ENCODE assay signal across 10 cellular contexts in the genomic region with DNA sequence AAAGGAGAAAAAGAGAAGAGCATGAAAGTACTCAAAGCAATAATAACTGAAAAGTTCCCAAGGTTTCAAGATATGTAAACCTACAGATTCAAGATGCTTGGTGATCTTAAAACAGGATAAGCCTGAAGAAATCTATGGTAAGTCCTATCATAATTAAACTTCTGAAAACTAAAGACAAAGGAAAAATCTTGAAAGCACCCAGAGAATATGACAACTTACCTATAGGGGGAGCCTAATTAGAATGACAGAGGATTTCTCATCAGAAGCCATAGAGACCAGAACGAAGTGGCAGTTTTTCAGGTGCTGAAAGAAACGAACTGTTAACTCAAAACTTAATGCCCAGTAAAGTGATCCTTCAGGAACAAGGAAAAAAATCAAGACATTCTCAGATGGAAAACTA. TPM values are rescaled to one million over a fixed set of nuclear protein-coding genes. Genes with fewer than 3 reads are reported as not detected.
DNase-seq lines count a peak whose midpoint lies in the region; ATAC-seq and TF ChIP-seq lines count a peak whose summit lies in the region.
"Had no signal": no experiment of that assay in that cellular context is flagged by ENCODE, and none has a peak within 500 bp of the region (broad histone marks: within the 10 kb centered on the region; RNA-seq: fewer than 3 reads in every experiment).

No MANE protein-coding gene starts in this region.

- POLR2A ChIA-PET in BJ (lab: Charles Lee) (no interaction called here), SK-N-SH (lab: Yijun Ruan, JAX) (no interaction called here)

- no peak for TF ChIP-seq EP300 in SK-N-SH (IDR thresholded peaks at IDR 0.05; ENCODE audit: borderline replicate concordance in 1 of 2, low read depth in 1 of 2, low read length in 1 of 2)

- no peaks in the 10 kb centered on the region for H3K79me2 ChIP-seq in SK-N-SH (ENCODE audit: insufficient read depth)

- H3K9ac ChIP-seq in SK-N-SH, result no peak overlapping the region

- peak overlapping the region; percentile 37; the same call in 1 of the 2 replicates for H3K4me3 Mint-ChIP-seq in HFFc6
- H3K4me3 Mint-ChIP-seq in activated naive CD8-positive, alpha-beta T cell treated with anti-CD3 and anti-CD28 coated beads, Interleukin-2, amount 50 U/mL, for 24 hours, result no peak overlapping the region

- H3K27ac ChIP-seq in SK-N-SH (ENCODE audit: low read depth in 2 of 2, low read length in 1 of 2) (no peak overlapping the region), prostate gland (no peak overlapping the region)

- H3K9me3 ChIP-seq in SK-N-SH (no peaks in the 10 kb centered on the region; the same call in 1 of the 2 replicates), prostate gland (no peaks in the 10 kb centered on the region)

- no peak for DNase-seq in BJ (ENCODE audit: low read depth)
- no peak for DNase-seq in HFFc6
- no peak for DNase-seq in SK-N-SH
- peak; percentile 22 for DNase-seq in iris pigment epithelial cell (ENCODE audit: low read depth)
- DNase-seq in prostate gland (ENCODE audit: low spot score), result no peak
- no peak for DNase-seq in activated naive CD8-positive, alpha-beta T cell treated with anti-CD3 and anti-CD28 coated beads, Interleukin-2, amount 50 U/mL, for 24 hours
- DNase-seq: activated naive CD4-positive, alpha-beta T cell treated with anti-CD3 and anti-CD28 coated beads, Interleukin-2, amount 50 U/mL, for 16 hours; stimulated activated CD4-positive, alpha-beta T cell treated with anti-CD3 and anti-CD28 coated beads, Interleukin-4, amount 100 ng/mL, for 4 hours had no signal

- no peak overlapping the region for H3K4me2 ChIP-seq in SK-N-SH

- no peaks in the 10 kb centered on the region for H3F3A ChIP-seq in SK-N-SH (replicated peaks; ENCODE audit: insufficient read depth)

- intact Hi-C loops in prostate gland (cut with DNase I), result no loop called here

- TF ChIP-seq CTCF in BJ (IDR thresholded peaks at IDR 0.05; ENCODE audit: insufficient read depth, low read depth, low read length) (peak; percentile 28), HFFc6 (IDR thresholded peaks at IDR 0.05) (peak; percentile 75), SK-N-SH (IDR thresholded peaks at IDR 0.05) (peak; percentile 55), prostate gland (IDR thresholded peaks at IDR 0.05) (no peak)

- H3K36me3 Mint-ChIP-seq in HFFc6 (ENCODE audit: low read depth), result peaks cover 10% of the 10 kb centered on the region
- no peaks in the 10 kb centered on the region for H3K36me3 Mint-ChIP-seq in activated naive CD8-positive, alpha-beta T cell treated with anti-CD3 and anti-CD28 coated beads, Interleukin-2, amount 50 U/mL, for 24 hours (ENCODE audit: low read depth)

- TF ChIP-seq RAD21 in SK-N-SH (IDR thresholded peaks at IDR 0.05; ENCODE audit: low read length), result no peak

- CTCF ChIA-PET in BJ (lab: Yijun Ruan, JAX) (interaction anchor here (1.4 to 1.7 kb wide), 3 partner anchors 13 to 21 kb away, joined by 4 to 5 read pairs (median 5); no protein-coding TSS in a partner anchor), SK-N-SH (lab: Yijun Ruan, JAX) (interaction anchor here (1.0 to 4.6 kb wide), 5 partner anchors 8 to 21 kb away, joined by 3 to 26 read pairs (median 5); no protein-coding TSS in a partner anchor)

- no peak for ATAC-seq in activated naive CD8-positive, alpha-beta T cell treated with anti-CD3 and anti-CD28 coated beads, Interleukin-2, amount 50 U/mL, for 24 hours
- ATAC-seq in GM21723 (IDR thresholded peaks at IDR 0.05; ENCODE audit: unreplicated experiment), result no peak
- no peak for ATAC-seq in HG03571 (IDR thresholded peaks at IDR 0.05; ENCODE audit: unreplicated experiment)

- no peaks in the 10 kb centered on the region for H3K9me3 Mint-ChIP-seq in HFFc6
- H3K9me3 Mint-ChIP-seq in activated naive CD8-positive, alpha-beta T cell treated with anti-CD3 and anti-CD28 coated beads, Interleukin-2, amount 50 U/mL, for 24 hours, result peaks cover 13% of the 10 kb centered on the region

- TF ChIP-seq POLR2A in prostate gland (IDR thresholded peaks at IDR 0.05), result no peak

- H3K9me2 ChIP-seq in SK-N-SH, result no peaks in the 10 kb centered on the region

- H3K4me3 ChIP-seq in BJ (ENCODE audit: low read depth, low read length) (no peak overlapping the region), SK-N-SH (ENCODE audit: low read depth in 2 of 2, low read length in 1 of 2) (no peak overlapping the region), prostate gland (no peak overlapping the region)

- no peaks in the 10 kb centered on the region; the same call in 1 of the 2 replicates for H3K27me3 Mint-ChIP-seq in HFFc6 (ENCODE audit: insufficient read depth)
- H3K27me3 Mint-ChIP-seq in activated naive CD8-positive, alpha-beta T cell treated with anti-CD3 and anti-CD28 coated beads, Interleukin-2, amount 50 U/mL, for 24 hours, result peaks cover 43% of the 10 kb centered on the region

- 9% methylated on average over 2 of the region's 2 CpGs for WGBS in SK-N-SH (ENCODE audit: low lambda C conversion rate)
- WGBS in prostate gland, result 53% methylated on average over 2 of the region's 2 CpGs

- H3K27ac Mint-ChIP-seq in HFFc6, result no peak overlapping the region
- no peak overlapping the region for H3K27ac Mint-ChIP-seq in activated naive CD8-positive, alpha-beta T cell treated with anti-CD3 and anti-CD28 coated beads, Interleukin-2, amount 50 U/mL, for 24 hours

- H3K4me1 ChIP-seq in SK-N-SH (ENCODE audit: control insufficient read depth in 1 of 2, insufficient read depth in 2 of 2, low read depth in 1 of 2, low read length in 1 of 2) (no peaks in the 10 kb centered on the region), prostate gland (replicated peaks) (no peaks in the 10 kb centered on the region)

- H3K36me3 ChIP-seq in BJ (ENCODE audit: control insufficient read depth, insufficient read depth, low read length), result no peaks in the 10 kb centered on the region
- no peaks in the 10 kb centered on the region for H3K36me3 ChIP-seq in SK-N-SH (replicated peaks in 1 of 2; ENCODE audit: control insufficient read depth in 1 of 2, insufficient read depth in 2 of 2, low read length in 1 of 2)
- no peaks in the 10 kb centered on the region for H3K36me3 ChIP-seq in prostate gland

- H4K20me1 ChIP-seq in SK-N-SH (ENCODE audit: insufficient read depth), result no peaks in the 10 kb centered on the region

- no peaks in the 10 kb centered on the region for H3K27me3 ChIP-seq in BJ (ENCODE audit: control insufficient read depth, insufficient read depth, low read length)
- no peaks in the 10 kb centered on the region for H3K27me3 ChIP-seq in SK-N-SH (ENCODE audit: insufficient read depth)
- H3K27me3 ChIP-seq in prostate gland (replicated peaks; ENCODE audit: insufficient read depth), result no peaks in the 10 kb centered on the region

- no peak overlapping the region for H2AFZ ChIP-seq in SK-N-SH (ENCODE audit: low read depth)

- peaks cover 32% of the 10 kb centered on the region for H3K4me1 Mint-ChIP-seq in HFFc6 (ENCODE audit: low read depth)
- H3K4me1 Mint-ChIP-seq in activated naive CD8-positive, alpha-beta T cell treated with anti-CD3 and anti-CD28 coated beads, Interleukin-2, amount 50 U/mL, for 24 hours, result peaks cover 1% of the 10 kb centered on the region

TF ChIP-seq in SK-N-SH, 30 proteins besides CTCF, POLR2A, EP300 and RAD21:
- TF ChIP-seq GATA2 (CRISPR knock-in tag; IDR thresholded peaks at IDR 0.05) (no peak), SIN3A (IDR thresholded peaks at IDR 0.05; ENCODE audit: borderline replicate concordance, low read depth, low read length) (no peak), FOXJ3 (CRISPR knock-in tag; IDR thresholded peaks at IDR 0.05) (no peak), RFX5 (IDR thresholded peaks at IDR 0.05; ENCODE audit: low read length) (no peak)
TF ChIP-seq in SK-N-SH: peak in this region for 0.

RNA-seq across cellular contexts. Expression of a gene that starts 59.7 kb away (rescaled TPM):
- 0.47 and 0.69 TPM in 2 replicates for polyA plus RNA-seq in BJ (2011; rRNA removed)
- polyA minus RNA-seq in BJ (2011; rRNA and poly(A)+ RNA removed), result 0.62 and 1.3 TPM in 2 replicates
- total RNA-seq in HFFc6 (2021; fragmentation: NEBNext Ultra II Directional; extraction: Animal tissue kit (Norgen Biotek cat#: 25700)), result 1 to 10 TPM in 5 of 6 experiments, under 1 TPM in 1; 0.88 to 2.0 (median 1.5) TPM
- 0.33 and 0.50 TPM in 2 replicates for polyA plus RNA-seq in SK-N-SH (2012; rRNA removed)
- polyA plus RNA-seq in SK-N-SH (2012; cell fraction: cytosol; rRNA removed), result 0.34 and 0.40 TPM in 2 replicates
- 0.69 and 0.86 TPM in 2 replicates for polyA plus RNA-seq in SK-N-SH (2012; cell fraction: nucleus; rRNA removed)
- 1 to 10 TPM; 1.2 to 2.5 TPM for total RNA-seq in prostate gland

Comparison
In these comparisons a context has a peak if more than half of its experiments do, and no peak if none do; other contexts are left out.
1. CTCF ChIP-seq: peak in BJ (single experiment), HFFc6 (single experiment) and SK-N-SH (single experiment); none in prostate gland (0 of 4).